ENCODE assay signal across 8 cellular contexts in genomic region chr7:149310113-149310836, GRCh38. TPM values are rescaled to one million over a fixed set of nuclear protein-coding genes. Genes with fewer than 3 reads are reported as not detected.
DNase-seq lines count a peak whose midpoint lies in the region; ATAC-seq, FAIRE-seq and TF ChIP-seq lines count a peak whose summit lies in the region.

No MANE protein-coding gene starts in this region.

- H3K9me3 ChIP-seq in DND-41 (ENCODE audit: insufficient read depth, low read length, severe bottlenecking) (no peaks in the 10 kb centered on the region), astrocyte (ENCODE audit: insufficient read depth, low read depth, low read length) (no peaks in the 10 kb centered on the region), upper lobe of left lung (no peaks in the 10 kb centered on the region), neuronal stem cell (replicated peaks in 1 of 2; ENCODE audit: control insufficient read depth in 2 of 2, insufficient read depth in 1 of 2, low read depth in 1 of 2, low read length in 2 of 2) (no peaks in the 10 kb centered on the region)

- H3K27ac Mint-ChIP-seq in astrocyte (ENCODE audit: unreplicated experiment): no peak overlapping the region

- FAIRE-seq in astrocyte (lab: Jason Lieb, UNC): peak; percentile 82

- H3K4ac ChIP-seq in neuronal stem cell (ENCODE audit: low read length): no peak overlapping the region

- H4K91ac ChIP-seq in neuronal stem cell (ENCODE audit: low read depth, low read length, poor library complexity): no peak overlapping the region

- no peak overlapping the region for H4K8ac ChIP-seq in neuronal stem cell (ENCODE audit: low read depth, low read length)

- no peak overlapping the region for H2BK5ac ChIP-seq in neuronal stem cell (ENCODE audit: low read length)

- H3K27ac ChIP-seq in DND-41 (ENCODE audit: low read length): no peak overlapping the region
- no peak overlapping the region for H3K27ac ChIP-seq in astrocyte (ENCODE audit: low read depth, low read length)
- H3K27ac ChIP-seq in upper lobe of left lung: no peak overlapping the region
- no peak overlapping the region for H3K27ac ChIP-seq in neuronal stem cell (replicated peaks; ENCODE audit: low read length)

- no peaks in the 10 kb centered on the region for H4K20me1 ChIP-seq in DND-41 (ENCODE audit: insufficient read depth, low read length)
- no peaks in the 10 kb centered on the region for H4K20me1 ChIP-seq in astrocyte (ENCODE audit: insufficient read depth, low read length)

- no peak overlapping the region for H2BK15ac ChIP-seq in neuronal stem cell (ENCODE audit: low read length)

- H3K14ac ChIP-seq in neuronal stem cell (ENCODE audit: low read length): no peak overlapping the region

- no peak overlapping the region for H3K23ac ChIP-seq in neuronal stem cell (ENCODE audit: low read depth, low read length, poor library complexity)

- TF ChIP-seq CTCF in DND-41 (IDR thresholded peaks at IDR 0.05; ENCODE audit: borderline replicate concordance, extremely low read depth, low read length, poor library complexity, severe bottlenecking) (peak; percentile 57), astrocyte (IDR thresholded peaks at IDR 0.05; ENCODE audit: insufficient read depth, low read depth, low read length) (peak; percentile 69), upper lobe of left lung (IDR thresholded peaks at IDR 0.05) (peak; percentile 31 to 69 (median 48))

- H3K4me2 ChIP-seq in DND-41 (ENCODE audit: insufficient read depth, low read length) (no peak overlapping the region), astrocyte (ENCODE audit: low read length) (no peak overlapping the region), neuronal stem cell (ENCODE audit: insufficient read depth, low read length, poor library complexity, severe bottlenecking) (no peak overlapping the region)

- TF ChIP-seq POLR2A in upper lobe of left lung (IDR thresholded peaks at IDR 0.05): no peak

- H2BK120ac ChIP-seq in neuronal stem cell (ENCODE audit: low read depth, low read length): no peak overlapping the region

- H2AK5ac ChIP-seq in neuronal stem cell (ENCODE audit: low read depth, low read length): no peak overlapping the region

- H3K18ac ChIP-seq in neuronal stem cell (ENCODE audit: low read length): no peak overlapping the region

- H2AFZ ChIP-seq in DND-41 (ENCODE audit: low read depth, low read length) (0 out of 2 replicates have a peak overlapping the region, but pooled peaks have one; percentile 12), astrocyte (ENCODE audit: low read depth, low read length) (peak overlapping the region; percentile 12), neuronal stem cell (ENCODE audit: low read length) (no peak overlapping the region)

- no peak overlapping the region for H3K4me3 ChIP-seq in DND-41 (ENCODE audit: low read depth in 1 of 2, low read length in 2 of 2)
- no peak overlapping the region for H3K4me3 ChIP-seq in astrocyte (ENCODE audit: insufficient read depth, low read depth, low read length)
- H3K4me3 ChIP-seq in upper lobe of left lung: no peak overlapping the region
- H3K4me3 ChIP-seq in neuronal stem cell (ENCODE audit: low read length in 2 of 2): no peak overlapping the region

- DNase-seq in DND-41 (no peak), NCI-H2171 (lab: John Stamatoyannopoulos, UW) (peak; percentile 4), astrocyte (ENCODE audit: low read depth) (peak; percentile 65), iris pigment epithelial cell (ENCODE audit: low read depth) (peak; percentile 83), upper lobe of left lung (no peak), neuronal stem cell (ENCODE audit: low spot score) (no peak), ureter (ENCODE audit: low spot score) (no peak)

- H3K27me3 Mint-ChIP-seq in astrocyte (ENCODE audit: low read depth, unreplicated experiment): no peaks in the 10 kb centered on the region

- H3K79me2 ChIP-seq in DND-41 (ENCODE audit: insufficient read depth, low read length): no peaks in the 10 kb centered on the region
- H3K79me2 ChIP-seq in astrocyte (ENCODE audit: insufficient read depth, low read length): no peaks in the 10 kb centered on the region

- H3K36me3 Mint-ChIP-seq in astrocyte (ENCODE audit: low read depth, unreplicated experiment): no peaks in the 10 kb centered on the region

- H3K4me3 Mint-ChIP-seq in astrocyte (ENCODE audit: unreplicated experiment): no peak overlapping the region

- 84 to 89% methylated on average over 3 of the region's 3 CpGs for WGBS in upper lobe of left lung, 2 donors
- no CpG with 5 or more reads among the region's 3 CpGs for WGBS in neuronal stem cell (ENCODE audit: extremely low coverage in 2 of 2, insufficient read length in 2 of 2, insufficient replicate concordance in 1 of 2), 2 donors

- ATAC-seq in DND-41 (ENCODE audit: insufficient read depth, low read depth): peak; percentile 45
- peak; percentile 75 for ATAC-seq in GM21723 (IDR thresholded peaks at IDR 0.05; ENCODE audit: unreplicated experiment)
- peak in 1 of 2 donors; percentile 72 for ATAC-seq in upper lobe of left lung (ENCODE audit: low FRiP score in 2 of 2)

- H3K9ac ChIP-seq in DND-41 (ENCODE audit: low read depth, low read length) (no peak overlapping the region), astrocyte (ENCODE audit: low read length) (no peak overlapping the region), neuronal stem cell (ENCODE audit: low read depth, low read length, poor library complexity) (no peak overlapping the region)

- H3K4me1 ChIP-seq in DND-41 (ENCODE audit: insufficient read depth, low read length) (no peaks in the 10 kb centered on the region), astrocyte (ENCODE audit: insufficient read depth, low read length) (no peaks in the 10 kb centered on the region), upper lobe of left lung (no peaks in the 10 kb centered on the region), neuronal stem cell (ENCODE audit: control insufficient read depth in 2 of 2, insufficient read depth in 1 of 2, low read depth in 1 of 2, low read length in 2 of 2) (no peaks in the 10 kb centered on the region)

- H3K27me3 ChIP-seq in DND-41 (ENCODE audit: insufficient read depth, low read length, poor library complexity) (no peaks in the 10 kb centered on the region), astrocyte (ENCODE audit: insufficient read depth, low read length) (no peaks in the 10 kb centered on the region), upper lobe of left lung (no peaks in the 10 kb centered on the region), neuronal stem cell (ENCODE audit: control insufficient read depth in 3 of 3, insufficient read depth in 3 of 3, low read depth in 1 of 3, low read length in 3 of 3) (peaks cover 0 to 3% (median 0%) of the 10 kb centered on the region in 3 experiments)

- TF ChIP-seq EP300 in upper lobe of left lung (IDR thresholded peaks at IDR 0.05): no peak

- H3K79me1 ChIP-seq in neuronal stem cell (ENCODE audit: low read depth, low read length): no peaks in the 10 kb centered on the region

- no peaks in the 10 kb centered on the region for H3K36me3 ChIP-seq in DND-41 (ENCODE audit: insufficient read depth, low read length)
- H3K36me3 ChIP-seq in astrocyte (ENCODE audit: insufficient read depth, low read length): no peaks in the 10 kb centered on the region
- no peaks in the 10 kb centered on the region for H3K36me3 ChIP-seq in upper lobe of left lung
- H3K36me3 ChIP-seq in neuronal stem cell (replicated peaks in 1 of 2; ENCODE audit: control insufficient read depth in 2 of 2, insufficient read depth in 2 of 2, low read length in 2 of 2): no peaks in the 10 kb centered on the region

- H3K9me3 Mint-ChIP-seq in astrocyte (ENCODE audit: unreplicated experiment): peaks cover 4% of the 10 kb centered on the region

- H2BK12ac ChIP-seq in neuronal stem cell (ENCODE audit: low read length): no peak overlapping the region

- no peaks in the 10 kb centered on the region for H3K4me1 Mint-ChIP-seq in astrocyte (ENCODE audit: low read depth, unreplicated experiment)

RNA-seq across cellular contexts. Expression of gene ZNF783, which starts 48.3 kb away (rescaled TPM):
- total RNA-seq in astrocyte (10.6 and 11.2 TPM in 2 replicates), upper lobe of left lung (10 to 100 TPM; 12.6 to 46.1 (median 17.5) TPM), ureter (30.0 TPM)
- 5.0 TPM for polyA plus RNA-seq in neuronal stem cell (2013, experiment 1 of 2)
- polyA plus RNA-seq in neuronal stem cell (2013, experiment 2 of 2): 4.6 TPM

Comparison
In these comparisons a context has a peak if more than half of its experiments do, and no peak if none do; other contexts are left out.
1. DNase-seq: peak in NCI-H2171 (single experiment), astrocyte (single experiment) and iris pigment epithelial cell (single experiment); none in DND-41 (single experiment), upper lobe of left lung (0 of 2), neuronal stem cell (single experiment) and ureter (single experiment).
2. Peak in every context shown above with its lines, with median percentiles within 50 percentile points of each other: CTCF ChIP-seq.